22 cellular contexts compared by ENCODE assay signal in genomic region chr9:110615526-110615925, GRCh38. TPM values are rescaled to one million over a fixed set of nuclear protein-coding genes. Genes with fewer than 3 reads are reported as not detected.
A peak's percentile ranks its signal among the peaks of the same experiment; 100 is the strongest.
DNase-seq lines count a peak whose midpoint lies in the region; ATAC-seq and TF ChIP-seq lines count a peak whose summit lies in the region.
"Had no signal": no experiment of that assay in that cellular context is flagged by ENCODE, and none has a peak within 500 bp of the region (broad histone marks: within the 10 kb centered on the region; RNA-seq: fewer than 3 reads in every experiment).

No MANE protein-coding gene starts in this region.

- H4K20me1 ChIP-seq in GM23338 (replicated peaks; ENCODE audit: insufficient read depth), result no peaks in the 10 kb centered on the region
- H4K20me1 ChIP-seq: BLaER1 treated with 17β-estradiol and CSF1 and Interleukin-3, amounts not matched to agents 10 nM and 100 nM had no signal

- no peaks in the 10 kb centered on the region for H3F3A ChIP-seq in GM23338 (replicated peaks; ENCODE audit: low read depth)

- no peaks in the 10 kb centered on the region for H3K27me3 ChIP-seq in GM23338 (ENCODE audit: insufficient read depth)
- H3K27me3 ChIP-seq: BLaER1 treated with 17β-estradiol and CSF1 and Interleukin-3, amounts not matched to agents 10 nM and 100 nM; right atrium auricular region had no signal

- H3K4me3 ChIP-seq in GM23338, result no peak overlapping the region
- no peak overlapping the region for H3K4me3 ChIP-seq in choroid plexus epithelial cell (ENCODE audit: low read depth, low read length)
- H3K4me3 ChIP-seq: BLaER1 treated with 17β-estradiol and CSF1 and Interleukin-3, amounts not matched to agents 10 nM and 100 nM; right atrium auricular region had no signal

- H3K27ac Mint-ChIP-seq in GM23338, result no peak overlapping the region
- H3K27ac Mint-ChIP-seq: activated CD4-positive, alpha-beta T cell treated with anti-CD3 and anti-CD28 coated beads, Interleukin-2, amount 10 ng/mL, durations not matched to agents 24 days and 14 days; activated naive CD8-positive, alpha-beta T cell treated with anti-CD3 and anti-CD28 coated beads for 36 hours; activated T-helper 17 cell treated with anti-CD3 and anti-CD28 coated beads, Interleukin-2, amount 50 U/mL, for 72 hours; memory B cell had no signal

- H3K79me2 ChIP-seq in GM23338 (replicated peaks; ENCODE audit: insufficient read depth), result no peaks in the 10 kb centered on the region

- no peak for ATAC-seq in GM23338
- ATAC-seq: activated T-helper 17 cell treated with anti-CD3 and anti-CD28 coated beads, Interleukin-2, amount 50 U/mL, for 72 hours had no signal

- H3K36me3 Mint-ChIP-seq in GM23338 (ENCODE audit: low read depth), result no peaks in the 10 kb centered on the region
- H3K36me3 Mint-ChIP-seq: activated naive CD8-positive, alpha-beta T cell treated with anti-CD3 and anti-CD28 coated beads for 36 hours; memory B cell had no signal

- H3K4me1 Mint-ChIP-seq in GM23338, result peaks cover 2% of the 10 kb centered on the region; the same call in 1 of the 3 replicates
- H3K4me1 Mint-ChIP-seq: activated CD4-positive, alpha-beta T cell treated with anti-CD3 and anti-CD28 coated beads, Interleukin-2, amount 10 ng/mL, durations not matched to agents 24 days and 14 days; activated naive CD8-positive, alpha-beta T cell treated with anti-CD3 and anti-CD28 coated beads for 36 hours; activated T-helper 17 cell treated with anti-CD3 and anti-CD28 coated beads, Interleukin-2, amount 50 U/mL, for 72 hours; memory B cell had no signal

- peak overlapping the region; percentile 44; the same call in 1 of the 2 replicates for H2AFZ ChIP-seq in GM23338

- no peaks in the 10 kb centered on the region for H3K9me3 Mint-ChIP-seq in GM23338
- H3K9me3 Mint-ChIP-seq: activated CD4-positive, alpha-beta T cell treated with anti-CD3 and anti-CD28 coated beads, Interleukin-2, amount 10 ng/mL, durations not matched to agents 24 days and 14 days; activated naive CD8-positive, alpha-beta T cell treated with anti-CD3 and anti-CD28 coated beads for 36 hours; activated T-helper 17 cell treated with anti-CD3 and anti-CD28 coated beads, Interleukin-2, amount 50 U/mL, for 72 hours had no signal

- H3K36me3 ChIP-seq in GM23338 (ENCODE audit: insufficient read depth), result no peaks in the 10 kb centered on the region
- H3K36me3 ChIP-seq: BLaER1 treated with 17β-estradiol and CSF1 and Interleukin-3, amounts not matched to agents 10 nM and 100 nM; right atrium auricular region had no signal

- no peaks in the 10 kb centered on the region for H3K9me2 ChIP-seq in GM23338 (ENCODE audit: insufficient read depth)

- H3K4me2 ChIP-seq in GM23338, result no peak overlapping the region
- H3K4me2 ChIP-seq: KMS-11 had no signal

- TF ChIP-seq CTCF in GM23338 (conservative IDR thresholded peaks at IDR 0.05; ENCODE audit: low read depth in 2 of 2), result no peak
- TF ChIP-seq CTCF in choroid plexus epithelial cell (conservative IDR thresholded peaks at IDR 0.05; ENCODE audit: low read depth, low read length), result no peak

- no peak overlapping the region for H3K27ac ChIP-seq in GM23338 (ENCODE audit: low read depth)
- H3K27ac ChIP-seq: BLaER1 treated with 17β-estradiol and CSF1 and Interleukin-3, amounts not matched to agents 10 nM and 100 nM; KMS-11; right atrium auricular region had no signal

- no peak overlapping the region for H3K4me3 Mint-ChIP-seq in GM23338
- H3K4me3 Mint-ChIP-seq: activated CD4-positive, alpha-beta T cell treated with anti-CD3 and anti-CD28 coated beads, Interleukin-2, amount 10 ng/mL, durations not matched to agents 24 days and 14 days; activated naive CD8-positive, alpha-beta T cell treated with anti-CD3 and anti-CD28 coated beads for 36 hours; activated T-helper 17 cell treated with anti-CD3 and anti-CD28 coated beads, Interleukin-2, amount 50 U/mL, for 72 hours; memory B cell had no signal

- peaks cover 4% of the 10 kb centered on the region for H3K27me3 Mint-ChIP-seq in GM23338 (ENCODE audit: insufficient read depth, low read depth, poor library complexity)

- H3K4me1 ChIP-seq in GM23338 (ENCODE audit: insufficient read depth), result 0 out of 2 replicates have a peak, but pooled peaks cover 3% of the 10 kb centered on the region
- H3K4me1 ChIP-seq: right atrium auricular region had no signal

- DNase-seq in AG08395 (ENCODE audit: low spot score), result peak; percentile 68
- no peak for DNase-seq in GM23338 (ENCODE audit: low spot score)
- peak; percentile 79 for DNase-seq in NCI-H226
- peak; percentile 47 for DNase-seq in choroid plexus epithelial cell (ENCODE audit: low read depth)
- no peak for DNase-seq in stimulated activated CD8-positive, alpha-beta memory T cell treated with anti-CD3 and anti-CD28 coated beads, Interleukin-4, amount 100 ng/mL, for 48 hours
- DNase-seq in activated CD4-positive, CD25-positive, alpha-beta regulatory T cell treated with anti-CD3 and anti-CD28 coated beads, Interleukin-2, amount 50 U/mL, for 72 hours, result no peak
- DNase-seq in SHP77 treated with DMSO at 0.1 percent for 48 hours (lab: John Stamatoyannopoulos, UW), result no peak
- no peak for DNase-seq in DMS53 (lab: John Stamatoyannopoulos, UW)
- DNase-seq: activated CD4-positive, alpha-beta T cell treated with anti-CD3 and anti-CD28 coated beads, Interleukin-2, amount 10 ng/mL, durations not matched to agents 24 days and 14 days; activated naive CD8-positive, alpha-beta T cell treated with anti-CD3 and anti-CD28 coated beads for 36 hours; caudate nucleus; NCI-H2107; NCI-H526; occipital lobe; Right ventricle myocardium superior had no signal

TF ChIP-seq in GM23338, 12 proteins besides CTCF, POLR2A, EP300 and RAD21 (continues in another document):
- TF ChIP-seq EZH2 (IDR thresholded peaks at IDR 0.05; ENCODE audit: low read depth, unreplicated experiment), result no peak
- no peak for TF ChIP-seq JUNB (IDR thresholded peaks at IDR 0.05; ENCODE audit: unreplicated experiment)
- TF ChIP-seq POLR2AphosphoS5 (IDR thresholded peaks at IDR 0.05; ENCODE audit: low read depth), result no peak
- no peak for TF ChIP-seq ZNF331 (CRISPR knock-in tag; IDR thresholded peaks at IDR 0.05; ENCODE audit: low read depth)
- no peak for TF ChIP-seq ZNF462 (CRISPR knock-in tag; IDR thresholded peaks at IDR 0.05)

RNA-seq across cellular contexts. Expression of gene SVEP1, which starts 36.0 kb away (rescaled TPM):
- 0.50 and 0.63 TPM in 2 replicates for total RNA-seq in GM23338 (2014; rRNA removed; shearing (Covaris generic))
- polyA plus RNA-seq in GM23338 (2016; fragmentation: Nextera tagmentation; extraction: Ambion mirVana), result 0.17 and 0.18 TPM in 2 replicates
- total RNA-seq: A172; activated CD4-positive, alpha-beta T cell treated with anti-CD3 and anti-CD28 coated beads, Interleukin-2, amount 10 ng/mL, durations not matched to agents 24 days and 14 days; activated naive CD8-positive, alpha-beta T cell treated with anti-CD3 and anti-CD28 coated beads for 36 hours had no signal

RNA-seq across cellular contexts. Expression of gene MUSK, which starts 53.1 kb away (rescaled TPM):
- not detected in 2 replicates for total RNA-seq in GM23338 (2014; rRNA removed; shearing (Covaris generic))
- polyA plus RNA-seq in GM23338 (2016; fragmentation: Nextera tagmentation; extraction: Ambion mirVana), result not detected in 2 replicates
- total RNA-seq: A172; activated CD4-positive, alpha-beta T cell treated with anti-CD3 and anti-CD28 coated beads, Interleukin-2, amount 10 ng/mL, durations not matched to agents 24 days and 14 days; activated naive CD8-positive, alpha-beta T cell treated with anti-CD3 and anti-CD28 coated beads for 36 hours; activated T-helper 17 cell treated with anti-CD3 and anti-CD28 coated beads, Interleukin-2, amount 50 U/mL, for 72 hours; epithelial cell of proximal tubule had no signal

Comparison
In these comparisons a context has a peak if more than half of its experiments do, and no peak if none do; other contexts are left out.
1. DNase-seq: peak in AG08395 (single experiment), NCI-H226 (single experiment) and choroid plexus epithelial cell (single experiment); none in GM23338 (single experiment), stimulated activated CD8-positive, alpha-beta memory T cell treated with anti-CD3 and anti-CD28 coated beads, Interleukin-4, amount 100 ng/mL, for 48 hours (single experiment), activated CD4-positive, CD25-positive, alpha-beta regulatory T cell treated with anti-CD3 and anti-CD28 coated beads, Interleukin-2, amount 50 U/mL, for 72 hours (single experiment), SHP77 treated with DMSO at 0.1 percent for 48 hours (single experiment) and DMS53 (single experiment).